Comparison of ENCODE assay signal across 12 cellular contexts in the genomic region with DNA sequence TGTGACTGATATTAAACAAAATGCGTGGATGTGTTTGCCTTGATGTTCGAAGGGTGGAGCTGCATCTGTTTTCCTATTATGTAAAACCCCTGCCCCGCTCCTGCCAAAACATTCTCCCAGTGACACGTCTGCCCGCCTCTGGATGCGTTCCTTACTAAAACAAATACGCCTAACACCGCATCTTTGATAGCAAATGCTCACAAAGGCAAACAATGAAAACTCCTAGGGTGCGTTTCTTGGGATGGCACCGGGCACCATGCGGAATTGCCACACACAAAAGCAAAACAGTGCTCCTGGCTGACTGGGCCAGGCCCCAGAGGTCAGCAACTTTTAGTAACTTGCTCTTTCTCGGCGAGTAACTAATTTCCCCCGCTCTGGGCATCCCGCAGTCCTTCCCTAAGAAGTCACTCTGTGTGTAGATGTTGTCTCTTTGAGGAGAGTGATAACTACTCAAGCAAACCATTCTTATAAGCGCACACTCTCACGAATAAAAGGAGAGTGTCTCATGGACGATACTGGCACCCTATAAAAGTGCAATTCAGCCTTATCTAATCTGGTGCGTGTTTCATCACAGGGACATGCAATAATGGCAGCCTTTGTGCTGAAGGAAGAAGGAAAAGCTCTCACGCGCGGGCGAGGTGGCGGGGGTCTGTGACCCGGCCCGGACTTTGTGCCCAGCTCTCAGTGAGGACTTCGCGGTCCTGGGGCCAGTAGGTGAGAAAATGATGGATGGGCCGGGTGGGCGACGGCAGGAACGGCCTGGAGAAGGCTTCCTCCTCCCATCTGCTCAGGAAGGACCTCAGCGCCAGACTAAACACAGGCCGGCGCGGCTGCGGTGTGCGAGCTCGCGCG. TPM values are rescaled to one million over a fixed set of nuclear protein-coding genes. Genes with fewer than 3 reads are reported as not detected.
"Had no signal": no experiment of that assay in that cellular context is flagged by ENCODE, and none has a peak within 500 bp of the region (broad histone marks: within the 10 kb centered on the region; RNA-seq: fewer than 3 reads in every experiment).

No MANE protein-coding gene starts in this region.

- H3K9me3 ChIP-seq: gastrocnemius medialis, ovary, tibial nerve, vagina had no signal

- FAIRE-seq: bronchial epithelial cell had no signal

- H3K36me3 Mint-ChIP-seq: activated naive CD8-positive, alpha-beta T cell had no signal

- ATAC-seq: gastrocnemius medialis had no signal

- H3K4me3 Mint-ChIP-seq: activated naive CD8-positive, alpha-beta T cell; neural crest cell had no signal

- H3K9me3 Mint-ChIP-seq: neural crest cell had no signal

- H3K27ac Mint-ChIP-seq: activated naive CD8-positive, alpha-beta T cell had no signal

- H3K4me3 ChIP-seq: gastrocnemius medialis, ovary, tibial nerve, vagina had no signal

- DNase-seq: activated CD4-positive, alpha-beta T cell treated with anti-CD3 and anti-CD28 coated beads, Interleukin-2, amount 50 U/mL, for 1 hour; activated T-cell treated with anti-CD3 and anti-CD28 coated beads, Interleukin-2, amount 50 U/mL, for 1 hour; effector CD4-positive, alpha-beta T cell; gastrocnemius medialis; ovary had no signal

- H3K36me3 ChIP-seq: gastrocnemius medialis, ovary, tibial nerve, vagina had no signal

- H3K27ac ChIP-seq: epithelial cell of prostate, gastrocnemius medialis, ovary, tibial nerve, vagina had no signal

RNA-seq across cellular contexts. Expression of a gene that starts 8.7 kb away (rescaled TPM):
- total RNA-seq: T-helper 2 cell treated with Interferon-gamma antibody and Interleukin-4, amounts not matched to agents 100 ng/mL and 5 ng/mL, for 36 hours had no signal
